In genomic region chr12:6368906-6369525, GRCh38 we compare ENCODE assay signal across 14 cellular contexts. TPM values are rescaled to one million over a fixed set of nuclear protein-coding genes. Genes with fewer than 3 reads are reported as not detected.
A peak's percentile ranks its signal among the peaks of the same experiment; 100 is the strongest.
DNase-seq lines count a peak whose midpoint lies in the region; ATAC-seq lines count a peak whose summit lies in the region.
"Had no signal": no experiment of that assay in that cellular context is flagged by ENCODE, and none has a peak within 500 bp of the region (broad histone marks: within the 10 kb centered on the region; RNA-seq: fewer than 3 reads in every experiment).

No MANE protein-coding gene starts in this region.

- in situ Hi-C loops in HAP-1 (cut with MboI; ENCODE audit: low sequenced_read_pairs), result no loop called here

- no peaks in the 10 kb centered on the region for H3K27me3 ChIP-seq in muscle layer of duodenum (ENCODE audit: low read depth, low read length)
- no peaks in the 10 kb centered on the region for H3K27me3 ChIP-seq in aorta (ENCODE audit: control insufficient read depth in 1 of 2, insufficient read depth in 2 of 2, low read length in 1 of 2)
- no peaks in the 10 kb centered on the region for H3K27me3 ChIP-seq in HAP-1 (ENCODE audit: low read depth)
- H3K27me3 ChIP-seq: BE2C, hepatocyte, sigmoid colon had no signal

- no peaks in the 10 kb centered on the region for H3K36me3 Mint-ChIP-seq in stimulated activated naive CD8-positive, alpha-beta T cell treated with anti-CD3 and anti-CD28 coated beads, Interleukin-15, Interleukin-2, amounts not matched to agents 100 ng/mL and 50 ng/mL, for 24 hours (ENCODE audit: low read depth)
- H3K36me3 Mint-ChIP-seq in activated T-cell treated with anti-CD3 and anti-CD28 coated beads, Interleukin-2, amount 50 U/mL, for 72 hours (ENCODE audit: insufficient read depth in 2 of 2), result no peaks in the 10 kb centered on the region

- peaks cover 41% of the 10 kb centered on the region for H3K4me1 Mint-ChIP-seq in stimulated activated naive CD8-positive, alpha-beta T cell treated with anti-CD3 and anti-CD28 coated beads, Interleukin-15, Interleukin-2, amounts not matched to agents 100 ng/mL and 50 ng/mL, for 24 hours (ENCODE audit: low read depth)
- peaks cover 38% of the 10 kb centered on the region for H3K4me1 Mint-ChIP-seq in activated T-cell treated with anti-CD3 and anti-CD28 coated beads, Interleukin-2, amount 50 U/mL, for 72 hours (ENCODE audit: low read depth)

- H3K9me3 ChIP-seq in muscle layer of duodenum (ENCODE audit: control insufficient read depth in 1 of 2, low read length in 2 of 2) (no peaks in the 10 kb centered on the region), aorta (ENCODE audit: control insufficient read depth, low read length) (no peaks in the 10 kb centered on the region), HAP-1 (no peaks in the 10 kb centered on the region)
- H3K9me3 ChIP-seq: BE2C, sigmoid colon had no signal

- intact Hi-C loops in aorta (cut with DNase I), result no loop called here

- H3K4me3 ChIP-seq in muscle layer of duodenum (ENCODE audit: low read depth in 1 of 2, low read length in 2 of 2) (no peak overlapping the region), aorta (ENCODE audit: low read length in 2 of 2) (no peak overlapping the region), HAP-1 (no peak overlapping the region)
- H3K4me3 ChIP-seq: hepatocyte, sigmoid colon had no signal

- no peak overlapping the region for H3K4me3 Mint-ChIP-seq in stimulated activated naive CD8-positive, alpha-beta T cell treated with anti-CD3 and anti-CD28 coated beads, Interleukin-15, Interleukin-2, amounts not matched to agents 100 ng/mL and 50 ng/mL, for 24 hours
- no peak overlapping the region for H3K4me3 Mint-ChIP-seq in activated T-cell treated with anti-CD3 and anti-CD28 coated beads, Interleukin-2, amount 50 U/mL, for 72 hours
- H3K4me3 Mint-ChIP-seq: IgD-negative memory B cell had no signal

- ATAC-seq in stimulated activated naive CD8-positive, alpha-beta T cell treated with anti-CD3 and anti-CD28 coated beads, Interleukin-15, Interleukin-2, amounts not matched to agents 100 U/mL and 50 U/mL, for 24 hours, result no peak
- ATAC-seq in aorta (ENCODE audit: low FRiP score), result no peak
- no peak for ATAC-seq in activated T-cell treated with anti-CD3 and anti-CD28 coated beads, Interleukin-2, amount 50 U/mL, for 72 hours (replicated peaks in 1 of 2)

- H3K9me3 Mint-ChIP-seq in stimulated activated naive CD8-positive, alpha-beta T cell treated with anti-CD3 and anti-CD28 coated beads, Interleukin-15, Interleukin-2, amounts not matched to agents 100 ng/mL and 50 ng/mL, for 24 hours, result no peaks in the 10 kb centered on the region
- no peaks in the 10 kb centered on the region for H3K9me3 Mint-ChIP-seq in activated T-cell treated with anti-CD3 and anti-CD28 coated beads, Interleukin-2, amount 50 U/mL, for 72 hours

- peak overlapping the region; percentile 54 for H3K27ac Mint-ChIP-seq in stimulated activated naive CD8-positive, alpha-beta T cell treated with anti-CD3 and anti-CD28 coated beads, Interleukin-15, Interleukin-2, amounts not matched to agents 100 ng/mL and 50 ng/mL, for 24 hours
- no peak overlapping the region for H3K27ac Mint-ChIP-seq in activated T-cell treated with anti-CD3 and anti-CD28 coated beads, Interleukin-2, amount 50 U/mL, for 72 hours

- H3K27ac ChIP-seq in muscle layer of duodenum (ENCODE audit: low read length) (peak overlapping the region; percentile 9), aorta (ENCODE audit: low read depth in 1 of 2, low read length in 2 of 2) (no peak overlapping the region)
- H3K27ac ChIP-seq: hepatocyte had no signal

- no peaks in the 10 kb centered on the region for H3K36me3 ChIP-seq in muscle layer of duodenum (ENCODE audit: control insufficient read depth in 1 of 2, insufficient read depth in 2 of 2, low read length in 2 of 2)
- H3K36me3 ChIP-seq in aorta (ENCODE audit: control insufficient read depth in 1 of 2, insufficient read depth in 2 of 2, low read length in 1 of 2), result no peaks in the 10 kb centered on the region
- H3K36me3 ChIP-seq in HAP-1 (replicated peaks), result no peaks in the 10 kb centered on the region
- H3K36me3 ChIP-seq: BE2C, sigmoid colon had no signal

- peaks cover 3% of the 10 kb centered on the region for H3K27me3 Mint-ChIP-seq in stimulated activated naive CD8-positive, alpha-beta T cell treated with anti-CD3 and anti-CD28 coated beads, Interleukin-15, Interleukin-2, amounts not matched to agents 100 ng/mL and 50 ng/mL, for 24 hours
- H3K27me3 Mint-ChIP-seq in activated T-cell treated with anti-CD3 and anti-CD28 coated beads, Interleukin-2, amount 50 U/mL, for 72 hours (ENCODE audit: low read depth), result peaks cover 6% of the 10 kb centered on the region

- peaks cover 4% of the 10 kb centered on the region in 2 donors for H3K4me1 ChIP-seq in muscle layer of duodenum (ENCODE audit: control insufficient read depth in 1 of 2, insufficient read depth in 2 of 2, low read length in 2 of 2)
- H3K4me1 ChIP-seq in aorta (ENCODE audit: control insufficient read depth in 1 of 2, insufficient read depth in 2 of 2, low read length in 2 of 2), result no peaks in the 10 kb centered on the region
- peaks cover 11% of the 10 kb centered on the region for H3K4me1 ChIP-seq in HAP-1
- H3K4me1 ChIP-seq: BE2C had no signal

- 91% methylated on average over 9 of the region's 9 CpGs for WGBS in aorta, 2 donors

- no peak for DNase-seq in stimulated activated naive CD8-positive, alpha-beta T cell treated with anti-CD3 and anti-CD28 coated beads, Interleukin-15, Interleukin-2, amounts not matched to agents 100 U/mL and 50 U/mL, for 24 hours
- DNase-seq in amniotic epithelial cell (ENCODE audit: low read depth) (peak; percentile 35), aorta (peak; percentile 36 to 43), HAP-1 (ENCODE audit: low spot score in 2 of 2) (no peak), hepatic stellate cell (ENCODE audit: low spot score) (no peak)
- no peak for DNase-seq in activated T-cell treated with anti-CD3 and anti-CD28 coated beads, Interleukin-2, amount 50 U/mL, for 72 hours
- DNase-seq: BE2C, NCI-H2171, sigmoid colon had no signal

RNA-seq across cellular contexts. Expression of gene SCNN1A, which starts 6.3 kb away (rescaled TPM):
- 1 to 10 TPM; 1.5 to 2.4 TPM for total RNA-seq in aorta
- 1 to 10 TPM in 1 of 2 donors, under 1 TPM in 1; 0.61 to 1.5 TPM for polyA plus RNA-seq in aorta
- under 1 TPM; 0.29 to 0.67 TPM for total RNA-seq in activated T-cell treated with anti-CD3 and anti-CD28 coated beads, Interleukin-2, amount 50 U/mL, for 72 hours
- polyA plus RNA-seq: IgD-negative memory B cell had no signal

RNA-seq across cellular contexts. Expression of gene LTBR, which starts 14.9 kb away (rescaled TPM):
- 100 to 1,000 TPM in 1 of 2 donors, 10 to 100 TPM in 1; 83.1 to 103 TPM for total RNA-seq in aorta
- polyA plus RNA-seq in aorta, result 10 to 100 TPM; 20.5 to 87.8 TPM
- total RNA-seq in activated T-cell treated with anti-CD3 and anti-CD28 coated beads, Interleukin-2, amount 50 U/mL, for 72 hours, result 1 to 10 TPM; 1.3 to 1.9 TPM
- polyA plus RNA-seq: IgD-negative memory B cell had no signal

RNA-seq across cellular contexts. Expression of gene TNFRSF1A, which starts 27.1 kb away (rescaled TPM):
- 100 to 1,000 TPM; 190 to 236 TPM for total RNA-seq in aorta
- polyA plus RNA-seq in aorta, result 100 to 1,000 TPM in 1 of 2 donors, 10 to 100 TPM in 1; 36.9 to 112 TPM
- 10 to 100 TPM; 48.4 to 52.1 TPM for total RNA-seq in activated T-cell treated with anti-CD3 and anti-CD28 coated beads, Interleukin-2, amount 50 U/mL, for 72 hours

RNA-seq across cellular contexts. Expression of gene PLEKHG6, which starts 58.5 kb away (rescaled TPM):
- total RNA-seq in aorta, result 1 to 10 TPM in 1 of 2 donors, under 1 TPM in 1; 0.88 to 1.5 TPM
- 10 to 100 TPM in 1 of 2 donors, under 1 TPM in 1; 0.15 to 90.3 TPM for polyA plus RNA-seq in aorta
- not detected for total RNA-seq in activated T-cell treated with anti-CD3 and anti-CD28 coated beads, Interleukin-2, amount 50 U/mL, for 72 hours
- total RNA-seq: mononuclear cell had no signal
- polyA plus RNA-seq: IgD-negative memory B cell had no signal

Comparison
In these comparisons a context has a peak if more than half of its experiments do, and no peak if none do; other contexts are left out.
1. DNase-seq: peak in amniotic epithelial cell (single experiment) and aorta (2 of 2); none in stimulated activated naive CD8-positive, alpha-beta T cell treated with anti-CD3 and anti-CD28 coated beads, Interleukin-15, Interleukin-2, amounts not matched to agents 100 U/mL and 50 U/mL, for 24 hours (single experiment), HAP-1 (0 of 2), activated T-cell treated with anti-CD3 and anti-CD28 coated beads, Interleukin-2, amount 50 U/mL, for 72 hours (0 of 2) and hepatic stellate cell (single experiment).
2. RNA of gene LTBR, which starts 14.9 kb away (total RNA-seq): 83.1 to 103 TPM in aorta; 1.3 to 1.9 TPM in activated T-cell treated with anti-CD3 and anti-CD28 coated beads, Interleukin-2, amount 50 U/mL, for 72 hours; every median in the first group is over 10 times any median in the second.